ENCODE assay signal across 21 cellular contexts in the genomic region with DNA sequence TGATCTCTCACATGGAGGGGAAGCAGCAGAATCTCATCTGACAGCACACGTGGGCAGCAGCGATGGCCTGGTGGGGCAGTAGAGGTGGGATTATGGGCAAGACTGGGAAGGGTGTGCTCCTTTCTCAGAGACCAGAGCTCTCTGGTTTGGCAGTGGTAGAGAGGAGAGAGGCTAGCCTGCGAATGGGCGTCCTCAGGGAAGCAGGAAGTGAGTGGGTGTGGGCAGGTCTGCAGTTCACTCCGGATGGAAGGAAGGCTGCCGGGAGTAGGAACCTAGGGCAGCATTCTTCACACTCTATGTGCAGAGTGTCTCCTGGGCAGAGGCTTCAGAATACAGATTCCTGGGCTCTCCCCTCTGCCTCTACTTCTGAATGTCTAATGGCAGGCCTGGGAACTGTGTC.
DNase-seq lines count a peak whose midpoint lies in the region; ATAC-seq, FAIRE-seq and TF ChIP-seq lines count a peak whose summit lies in the region.
"Had no signal": no experiment of that assay in that cellular context is flagged by ENCODE, and none has a peak within 500 bp of the region (broad histone marks: within the 10 kb centered on the region; RNA-seq: fewer than 3 reads in every experiment).

No MANE protein-coding gene starts in this region.

- ATAC-seq in right lobe of liver (peak; percentile 23 to 50 (median 44)), HepG2 (no peak), body of pancreas (no peak)

- peaks cover 6% of the 10 kb centered on the region for H3K27me3 Mint-ChIP-seq in nephron progenitor cell (ENCODE audit: low read depth, poor library complexity)
- no peaks in the 10 kb centered on the region for H3K27me3 Mint-ChIP-seq in activated T-cell treated with anti-CD3 and anti-CD28 coated beads, Interleukin-2, amount 50 U/mL, for 24 hours
- H3K27me3 Mint-ChIP-seq: IgD-negative memory B cell had no signal

- FAIRE-seq in HepG2 (lab: Jason Lieb, UNC): no peak
- FAIRE-seq: H54, RCC 7860 had no signal

- TF ChIP-seq POLR2A in right lobe of liver (IDR thresholded peaks at IDR 0.05): no peak
- TF ChIP-seq POLR2A in HepG2 (IDR thresholded peaks at IDR 0.05; ENCODE audit: insufficient read depth in 1 of 2, low read depth in 2 of 2, low read length in 2 of 2): no peak
- no peak for TF ChIP-seq POLR2A in body of pancreas (IDR thresholded peaks at IDR 0.05)

- H3K27me3 ChIP-seq in right lobe of liver (no peaks in the 10 kb centered on the region), HepG2 (ENCODE audit: control insufficient read depth in 1 of 2, insufficient read depth in 2 of 2, low read length in 2 of 2) (no peaks in the 10 kb centered on the region), body of pancreas (no peaks in the 10 kb centered on the region), colonic mucosa (no peaks in the 10 kb centered on the region)

- H3K4me1 Mint-ChIP-seq in nephron progenitor cell: peaks cover 43% of the 10 kb centered on the region
- no peaks in the 10 kb centered on the region for H3K4me1 Mint-ChIP-seq in activated T-cell treated with anti-CD3 and anti-CD28 coated beads, Interleukin-2, amount 50 U/mL, for 24 hours (ENCODE audit: low read depth)
- H3K4me1 Mint-ChIP-seq: IgD-negative memory B cell had no signal

- POLR2A ChIA-PET in HepG2 (lab: Yijun Ruan, JAX): no interaction called here

- DNase-seq in right lobe of liver: no peak
- no peak for DNase-seq in HepG2 (ENCODE audit: low spot score)
- DNase-seq in fibroblast of pulmonary artery (ENCODE audit: low read depth): peak; percentile 29
- no peak for DNase-seq in nephron progenitor cell
- DNase-seq in activated T-cell treated with anti-CD3 and anti-CD28 coated beads, Interleukin-2, amount 50 U/mL, for 24 hours: no peak
- DNase-seq in body of pancreas: no peak
- DNase-seq in colonic mucosa: no peak
- no peak for DNase-seq in Ammon's horn (ENCODE audit: low spot score)
- DNase-seq: AML-193, Caco-2, DMS153, EL, Kasumi-1, NCI-H187 treated with DMSO at 0.1 percent for 48 hours, NCI-H2171, NCI-H446, NCI-H69, SIG-M5 had no signal

- H2AFZ ChIP-seq in HepG2 (ENCODE audit: low read length): no peak overlapping the region

- intact Hi-C loops in right lobe of liver (cut with DNase I): loop anchor here in 1 of 2 donors (10.0 kb wide), 1 partner anchor 318 kb away; no protein-coding TSS in a partner anchor
- intact Hi-C loops in HepG2 (cut with micrococcal nuclease; ENCODE audit: unreplicated experiment): loop anchor here (10.0 kb wide), 1 partner anchor 408 kb away; no protein-coding TSS in a partner anchor
- intact Hi-C loops in body of pancreas (cut with DNase I): no loop called here
- intact Hi-C loops in colonic mucosa (cut with DNase I): loop anchor here (10.0 kb wide), 1 partner anchor 288 kb away; no protein-coding TSS in a partner anchor

- H3K9me3 ChIP-seq in right lobe of liver (no peaks in the 10 kb centered on the region), HepG2 (ENCODE audit: low read length) (peaks cover 6% of the 10 kb centered on the region), body of pancreas (no peaks in the 10 kb centered on the region), colonic mucosa (no peaks in the 10 kb centered on the region)
- H3K9me3 ChIP-seq: Caco-2 had no signal

- H3K4me2 ChIP-seq in HepG2 (ENCODE audit: low read depth, low read length): no peak overlapping the region

- H3K27ac Mint-ChIP-seq in nephron progenitor cell: peak overlapping the region; percentile 86
- no peak overlapping the region for H3K27ac Mint-ChIP-seq in activated T-cell treated with anti-CD3 and anti-CD28 coated beads, Interleukin-2, amount 50 U/mL, for 24 hours

- no peaks in the 10 kb centered on the region for H3K4me1 ChIP-seq in right lobe of liver
- H3K4me1 ChIP-seq in HepG2 (ENCODE audit: insufficient read depth, low read length): peaks cover 29% of the 10 kb centered on the region
- no peaks in the 10 kb centered on the region for H3K4me1 ChIP-seq in body of pancreas
- H3K4me1 ChIP-seq in colonic mucosa: no peaks in the 10 kb centered on the region
- H3K4me1 ChIP-seq: Caco-2 had no signal

- CTCF ChIA-PET in HepG2 (lab: Yijun Ruan, JAX; ENCODE audit: low intra/inter-chr PET ratio, low total read pairs): no interaction called here

- no peak overlapping the region for H3K4me3 ChIP-seq in right lobe of liver
- no peak overlapping the region for H3K4me3 ChIP-seq in HepG2 (replicated peaks in 1 of 3; ENCODE audit: insufficient read depth in 1 of 3, low read depth in 2 of 3, low read length in 3 of 3)
- no peak overlapping the region for H3K4me3 ChIP-seq in fibroblast of pulmonary artery (replicated peaks; ENCODE audit: low read depth, low read length)
- no peak overlapping the region for H3K4me3 ChIP-seq in body of pancreas
- no peak overlapping the region for H3K4me3 ChIP-seq in colonic mucosa

- peaks cover 12% of the 10 kb centered on the region for H3K9me3 Mint-ChIP-seq in nephron progenitor cell
- peaks cover 3% of the 10 kb centered on the region for H3K9me3 Mint-ChIP-seq in activated T-cell treated with anti-CD3 and anti-CD28 coated beads, Interleukin-2, amount 50 U/mL, for 24 hours

- no peak for TF ChIP-seq RAD21 in HepG2 (CRISPR knock-in tag; IDR thresholded peaks at IDR 0.05)

- TF ChIP-seq CTCF in right lobe of liver (IDR thresholded peaks at IDR 0.05) (no peak), HepG2 (CRISPR knock-in tag; IDR thresholded peaks at IDR 0.05) (no peak), fibroblast of pulmonary artery (IDR thresholded peaks at IDR 0.05; ENCODE audit: low read length, missing control alignments) (no peak), nephron progenitor cell (IDR thresholded peaks at IDR 0.05) (no peak), body of pancreas (IDR thresholded peaks at IDR 0.05) (no peak), colonic mucosa (IDR thresholded peaks at IDR 0.05) (no peak)

- H3K27ac ChIP-seq in right lobe of liver (no peak overlapping the region), HepG2 (ENCODE audit: extremely low read length, insufficient read depth, low read length) (no peak overlapping the region), body of pancreas (no peak overlapping the region), colonic mucosa (no peak overlapping the region)

- H3K36me3 Mint-ChIP-seq in nephron progenitor cell (ENCODE audit: low read depth): no peaks in the 10 kb centered on the region
- H3K36me3 Mint-ChIP-seq in activated T-cell treated with anti-CD3 and anti-CD28 coated beads, Interleukin-2, amount 50 U/mL, for 24 hours (ENCODE audit: low read depth): no peaks in the 10 kb centered on the region
- H3K36me3 Mint-ChIP-seq: IgD-negative memory B cell had no signal

- BruUV-seq in HepG2 (replicated peaks; lab: Mats Ljungman, UMichigan): no TSS peak

- H4K20me1 ChIP-seq in HepG2 (ENCODE audit: insufficient read depth, low read length): no peaks in the 10 kb centered on the region

- H3K79me2 ChIP-seq in HepG2 (ENCODE audit: insufficient read depth, low read length): no peaks in the 10 kb centered on the region

- H3K9ac ChIP-seq in HepG2 (ENCODE audit: insufficient read depth, low read depth, low read length) (no peak overlapping the region), colonic mucosa (ENCODE audit: low read depth in 2 of 2, low read length in 2 of 2) (no peak overlapping the region)

- in situ Hi-C loops in HepG2 (cut with HindIII; ENCODE audit: extremely low pct_ligation_motif_present, low pct_unique_long_range_greater_than_20kb): no loop called here

- H3K36me3 ChIP-seq in right lobe of liver (no peaks in the 10 kb centered on the region), HepG2 (replicated peaks in 1 of 2; ENCODE audit: control insufficient read depth in 1 of 2, insufficient read depth in 2 of 2, low read length in 2 of 2) (no peaks in the 10 kb centered on the region), body of pancreas (replicated peaks in 1 of 2; ENCODE audit: insufficient read depth in 1 of 2, low read depth in 2 of 2) (no peaks in the 10 kb centered on the region), colonic mucosa (no peaks in the 10 kb centered on the region)

- WGBS in right lobe of liver (ENCODE audit: insufficient coverage, low coverage, low lambda C conversion rate, missing lambda C conversion rate): 84% methylated on average over 5 of the region's 6 CpGs
- 86% methylated on average over 6 of the region's 6 CpGs for WGBS in HepG2 (ENCODE audit: low lambda C conversion rate)
- 77 to 81% methylated on average over 4 to 6 of the region's 6 CpGs for WGBS in body of pancreas, 2 donors

- no peak overlapping the region for H3K4me3 Mint-ChIP-seq in nephron progenitor cell
- no peak overlapping the region for H3K4me3 Mint-ChIP-seq in activated T-cell treated with anti-CD3 and anti-CD28 coated beads, Interleukin-2, amount 50 U/mL, for 24 hours
- H3K4me3 Mint-ChIP-seq: IgD-negative memory B cell had no signal

- no peak for TF ChIP-seq EP300 in HepG2 (IDR thresholded peaks at IDR 0.05; ENCODE audit: low read depth in 2 of 2, low read length in 2 of 2)
- TF ChIP-seq EP300 in HepG2 (CRISPR knock-in tag; IDR thresholded peaks at IDR 0.05; ENCODE audit: borderline replicate concordance): no peak

TF ChIP-seq in HepG2, 621 proteins besides CTCF, POLR2A, EP300 and RAD21:
- TF ChIP-seq SUZ12 (IDR thresholded peaks at IDR 0.05; ENCODE audit: low read depth, low read length) (no peak), RCOR2 (CRISPR knock-in tag; IDR thresholded peaks at IDR 0.05) (no peak), ZNF446 (CRISPR knock-in tag; IDR thresholded peaks at IDR 0.05) (no peak)

Comparison
In these comparisons a context has a peak if more than half of its experiments do, and no peak if none do; other contexts are left out.
1. ATAC-seq: peak in right lobe of liver (4 of 4); none in HepG2 (single experiment) and body of pancreas (single experiment).